In the genomic region with DNA sequence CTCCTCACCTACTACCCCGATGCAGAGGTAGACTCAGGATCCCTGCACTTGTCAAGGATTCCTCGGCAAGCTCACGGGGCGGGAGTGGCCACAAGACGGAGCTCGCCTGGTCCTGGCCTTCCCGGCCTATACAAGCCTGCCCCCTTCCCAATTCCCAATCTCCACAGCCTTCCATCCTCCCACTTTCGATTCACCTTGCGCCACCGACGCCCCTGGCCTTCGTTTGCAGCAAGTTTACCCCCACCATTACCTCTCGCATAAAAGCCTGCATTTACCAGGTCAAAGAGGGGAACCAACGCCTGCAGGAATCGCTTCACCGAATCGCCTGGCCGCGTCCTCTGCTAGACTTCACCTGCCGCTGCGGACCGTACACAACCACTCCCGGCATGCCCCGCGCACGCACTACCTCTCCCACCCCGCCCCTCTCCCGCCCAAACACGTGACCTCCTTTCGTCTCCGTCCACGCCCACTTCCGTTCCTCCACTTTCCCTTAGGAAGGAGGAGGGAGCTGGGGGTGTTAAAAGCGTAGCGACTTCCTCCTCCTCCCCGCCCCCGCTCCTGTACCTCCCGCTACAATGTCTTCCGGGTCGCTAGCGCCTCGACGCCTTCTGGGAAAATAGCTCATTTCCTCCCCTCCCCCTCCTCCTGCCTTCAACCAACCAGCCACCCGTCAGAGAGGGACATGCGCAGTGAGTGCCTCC, we compare ENCODE assay signal across 1 cellular context.
TF ChIP-seq lines count a peak whose summit lies in the region.

ORC4 (minus strand) TSS at position 380 of the 701 bp plus-strand sequence. CDS start 44,779 bp downstream, outside the sequence.

TF ChIP-seq in K562, 482 proteins besides CTCF, POLR2A, EP300 and RAD21 (continued from another document and continues in another):
- TF ChIP-seq, protein P1, sequence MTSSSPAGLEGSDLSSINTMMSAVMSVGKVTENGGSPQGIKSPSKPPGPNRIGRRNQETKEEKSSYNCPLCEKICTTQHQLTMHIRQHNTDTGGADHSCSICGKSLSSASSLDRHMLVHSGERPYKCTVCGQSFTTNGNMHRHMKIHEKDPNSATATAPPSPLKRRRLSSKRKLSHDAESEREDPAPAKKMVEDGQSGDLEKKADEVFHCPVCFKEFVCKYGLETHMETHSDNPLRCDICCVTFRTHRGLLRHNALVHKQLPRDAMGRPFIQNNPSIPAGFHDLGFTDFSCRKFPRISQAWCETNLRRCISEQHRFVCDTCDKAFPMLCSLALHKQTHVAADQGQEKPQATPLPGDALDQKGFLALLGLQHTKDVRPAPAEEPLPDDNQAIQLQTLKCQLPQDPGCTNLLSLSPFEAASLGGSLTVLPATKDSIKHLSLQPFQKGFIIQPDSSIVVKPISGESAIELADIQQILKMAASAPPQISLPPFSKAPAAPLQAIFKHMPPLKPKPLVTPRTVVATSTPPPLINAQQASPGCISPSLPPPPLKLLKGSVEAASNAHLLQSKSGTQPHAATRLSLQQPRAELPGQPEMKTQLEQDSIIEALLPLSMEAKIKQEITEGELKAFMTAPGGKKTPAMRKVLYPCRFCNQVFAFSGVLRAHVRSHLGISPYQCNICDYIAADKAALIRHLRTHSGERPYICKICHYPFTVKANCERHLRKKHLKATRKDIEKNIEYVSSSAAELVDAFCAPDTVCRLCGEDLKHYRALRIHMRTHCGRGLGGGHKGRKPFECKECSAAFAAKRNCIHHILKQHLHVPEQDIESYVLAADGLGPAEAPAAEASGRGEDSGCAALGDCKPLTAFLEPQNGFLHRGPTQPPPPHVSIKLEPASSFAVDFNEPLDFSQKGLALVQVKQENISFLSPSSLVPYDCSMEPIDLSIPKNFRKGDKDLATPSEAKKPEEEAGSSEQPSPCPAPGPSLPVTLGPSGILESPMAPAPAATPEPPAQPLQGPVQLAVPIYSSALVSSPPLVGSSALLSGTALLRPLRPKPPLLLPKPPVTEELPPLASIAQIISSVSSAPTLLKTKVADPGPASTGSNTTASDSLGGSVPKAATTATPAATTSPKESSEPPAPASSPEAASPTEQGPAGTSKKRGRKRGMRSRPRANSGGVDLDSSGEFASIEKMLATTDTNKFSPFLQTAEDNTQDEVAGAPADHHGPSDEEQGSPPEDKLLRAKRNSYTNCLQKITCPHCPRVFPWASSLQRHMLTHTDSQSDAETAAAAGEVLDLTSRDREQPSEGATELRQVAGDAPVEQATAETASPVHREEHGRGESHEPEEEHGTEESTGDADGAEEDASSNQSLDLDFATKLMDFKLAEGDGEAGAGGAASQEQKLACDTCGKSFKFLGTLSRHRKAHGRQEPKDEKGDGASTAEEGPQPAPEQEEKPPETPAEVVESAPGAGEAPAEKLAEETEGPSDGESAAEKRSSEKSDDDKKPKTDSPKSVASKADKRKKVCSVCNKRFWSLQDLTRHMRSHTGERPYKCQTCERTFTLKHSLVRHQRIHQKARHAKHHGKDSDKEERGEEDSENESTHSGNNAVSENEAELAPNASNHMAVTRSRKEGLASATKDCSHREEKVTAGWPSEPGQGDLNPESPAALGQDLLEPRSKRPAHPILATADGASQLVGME (CRISPR knock-in tag; IDR thresholded peaks at IDR 0.05), result 0 out of 2 replicates have a peak, but pooled peaks have one; percentile 23
- peak; percentile 87 for TF ChIP-seq PHF20 (IDR thresholded peaks at IDR 0.05; ENCODE audit: partially characterized antibody)
- TF ChIP-seq FOXP1 (CRISPR knock-in tag; IDR thresholded peaks at IDR 0.05), result peak; percentile 93; the same call in 1 of the 2 replicates
- TF ChIP-seq SP2 (IDR thresholded peaks at IDR 0.05; ENCODE audit: extremely low read depth, low read depth, low read length, poor library complexity, severe bottlenecking), result no peak
- TF ChIP-seq MTA2 (IDR thresholded peaks at IDR 0.05; ENCODE audit: low read depth), result peak; percentile 71
- TF ChIP-seq, protein P2, sequence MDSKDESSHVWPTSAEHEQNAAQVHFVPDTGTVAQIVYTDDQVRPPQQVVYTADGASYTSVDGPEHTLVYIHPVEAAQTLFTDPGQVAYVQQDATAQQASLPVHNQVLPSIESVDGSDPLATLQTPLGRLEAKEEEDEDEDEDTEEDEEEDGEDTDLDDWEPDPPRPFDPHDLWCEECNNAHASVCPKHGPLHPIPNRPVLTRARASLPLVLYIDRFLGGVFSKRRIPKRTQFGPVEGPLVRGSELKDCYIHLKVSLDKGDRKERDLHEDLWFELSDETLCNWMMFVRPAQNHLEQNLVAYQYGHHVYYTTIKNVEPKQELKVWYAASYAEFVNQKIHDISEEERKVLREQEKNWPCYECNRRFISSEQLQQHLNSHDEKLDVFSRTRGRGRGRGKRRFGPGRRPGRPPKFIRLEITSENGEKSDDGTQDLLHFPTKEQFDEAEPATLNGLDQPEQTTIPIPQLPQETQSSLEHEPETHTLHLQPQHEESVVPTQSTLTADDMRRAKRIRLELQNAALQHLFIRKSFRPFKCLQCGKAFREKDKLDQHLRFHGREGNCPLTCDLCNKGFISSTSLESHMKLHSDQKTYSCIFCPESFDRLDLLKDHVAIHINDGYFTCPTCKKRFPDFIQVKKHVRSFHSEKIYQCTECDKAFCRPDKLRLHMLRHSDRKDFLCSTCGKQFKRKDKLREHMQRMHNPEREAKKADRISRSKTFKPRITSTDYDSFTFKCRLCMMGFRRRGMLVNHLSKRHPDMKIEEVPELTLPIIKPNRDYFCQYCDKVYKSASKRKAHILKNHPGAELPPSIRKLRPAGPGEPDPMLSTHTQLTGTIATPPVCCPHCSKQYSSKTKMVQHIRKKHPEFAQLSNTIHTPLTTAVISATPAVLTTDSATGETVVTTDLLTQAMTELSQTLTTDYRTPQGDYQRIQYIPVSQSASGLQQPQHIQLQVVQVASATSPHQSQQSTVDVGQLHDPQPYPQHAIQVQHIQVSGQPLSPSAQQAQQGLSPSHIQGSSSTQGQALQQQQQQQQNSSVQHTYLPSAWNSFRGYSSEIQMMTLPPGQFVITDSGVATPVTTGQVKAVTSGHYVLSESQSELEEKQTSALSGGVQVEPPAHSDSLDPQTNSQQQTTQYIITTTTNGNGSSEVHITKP (IDR thresholded peaks at IDR 0.05; ENCODE audit: partially characterized antibody), result peak; percentile 4
- TF ChIP-seq MYC (IDR thresholded peaks at IDR 0.05; ENCODE audit: low read depth, low read length), result peak; percentile 64
- no peak for TF ChIP-seq MYC (CRISPR knock-in tag; IDR thresholded peaks at IDR 0.05; ENCODE audit: borderline replicate concordance, low read depth)
- no peak for TF ChIP-seq KAT8 (IDR thresholded peaks at IDR 0.05; ENCODE audit: low read depth)
- TF ChIP-seq HCFC1 (IDR thresholded peaks at IDR 0.05; ENCODE audit: low read depth, low read length), result peak; percentile 77
- TF ChIP-seq ELF1 (tag; IDR thresholded peaks at IDR 0.05), result peak; percentile 93
- TF ChIP-seq NEUROD1 (IDR thresholded peaks at IDR 0.05; ENCODE audit: borderline replicate concordance, low read depth, low read length, partially characterized antibody), result no peak
- no peak for TF ChIP-seq ZNF134 (CRISPR knock-in tag; conservative IDR thresholded peaks at IDR 0.05)
- peak; percentile 90 to 96 for TF ChIP-seq MAZ (CRISPR knock-in tag; conservative IDR thresholded peaks at IDR 0.05 in 1 of 2, IDR thresholded peaks at IDR 0.05 in 1 of 2)
- TF ChIP-seq SMARCC2 (IDR thresholded peaks at IDR 0.05; ENCODE audit: low read depth), result no peak
- TF ChIP-seq JUN (IDR thresholded peaks at IDR 0.05; ENCODE audit: borderline replicate concordance, low read depth, low read length), result peak; percentile 6; the same call in 1 of the 2 replicates
- TF ChIP-seq JUN (CRISPR knock-in tag; IDR thresholded peaks at IDR 0.05; ENCODE audit: borderline replicate concordance), result peak; percentile 14; the same call in 1 of the 2 replicates
- peak; percentile 96 for TF ChIP-seq ZBTB40 (IDR thresholded peaks at IDR 0.05)
- no peak for TF ChIP-seq ZBTB40 (CRISPR knock-in tag; IDR thresholded peaks at IDR 0.05)
- TF ChIP-seq SAP30 (IDR thresholded peaks at IDR 0.05; ENCODE audit: borderline replicate concordance, insufficient read depth, low read depth, low read length, poor library complexity, severe bottlenecking), result peak; percentile 33
- 0 out of 4 replicates have a peak, but pooled peaks of 1 of the 2 experiments have one; percentile 24 for TF ChIP-seq FOXA3 (CRISPR knock-in tag; conservative IDR thresholded peaks at IDR 0.05 in 1 of 2, IDR thresholded peaks at IDR 0.05 in 1 of 2)
- peak; percentile 85; the same call in 1 of the 2 replicates for TF ChIP-seq SREBF1 (IDR thresholded peaks at IDR 0.05; ENCODE audit: borderline replicate concordance, low read depth, low read length)
- no peak for TF ChIP-seq ETS2 (tag; IDR thresholded peaks at IDR 0.05; ENCODE audit: borderline replicate concordance, poor library complexity, severe bottlenecking)
- TF ChIP-seq KAT2B (IDR thresholded peaks at IDR 0.05; ENCODE audit: low read depth, low read length), result no peak
- TF ChIP-seq MTA3 (IDR thresholded peaks at IDR 0.05; ENCODE audit: borderline replicate concordance), result peak; percentile 73; the same call in 1 of the 2 replicates
- peak; percentile 80 for TF ChIP-seq MAX (CRISPR knock-in tag; IDR thresholded peaks at IDR 0.05)
- no peak for TF ChIP-seq ZBTB12 (CRISPR knock-in tag; IDR thresholded peaks at IDR 0.05)
- peak; percentile 96 for TF ChIP-seq NR2C2 (CRISPR knock-in tag; IDR thresholded peaks at IDR 0.05)
- TF ChIP-seq NR2C2 (tag; IDR thresholded peaks at IDR 0.05), result peak; percentile 99
- peak; percentile 79 for TF ChIP-seq ETV1 (tag; conservative IDR thresholded peaks at IDR 0.05; ENCODE audit: low read depth)
